ENCODE assay signal across 1 cellular context in the genomic region with DNA sequence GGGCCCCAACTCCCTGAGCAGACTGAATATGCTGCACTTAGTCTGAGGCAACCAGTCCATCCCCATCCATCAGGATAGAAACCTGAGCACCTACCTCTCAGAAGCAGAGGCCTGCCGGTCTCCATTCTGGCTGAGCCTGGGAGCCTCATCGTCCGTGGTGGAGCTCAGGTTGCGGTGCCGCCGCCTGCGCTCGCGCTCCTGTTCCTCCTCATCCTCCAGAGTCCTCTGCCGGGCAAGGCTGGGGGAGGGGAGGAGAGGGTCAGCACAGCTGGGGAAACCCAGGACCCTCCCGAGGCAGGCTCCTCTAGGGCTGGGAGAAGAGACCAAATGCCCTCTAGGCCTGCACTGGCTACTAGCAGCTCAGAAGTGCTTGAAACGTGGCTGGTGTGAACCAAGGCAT.
TF ChIP-seq lines count a peak whose summit lies in the region.

No MANE protein-coding gene starts in this region.

TF ChIP-seq in H1, 55 proteins besides CTCF, POLR2A, EP300 and RAD21:
- TF ChIP-seq EZH2 (IDR thresholded peaks at IDR 0.05; ENCODE audit: low read depth, low read length, severe bottlenecking), result no peak
- TF ChIP-seq HDAC6 (IDR thresholded peaks at IDR 0.05; ENCODE audit: low read depth, low read length), result no peak
- TF ChIP-seq TEAD4 (IDR thresholded peaks at IDR 0.05; ENCODE audit: low read depth, low read length), result no peak
- TF ChIP-seq TBP (IDR thresholded peaks at IDR 0.05; ENCODE audit: low read depth, low read length), result no peak
- no peak for TF ChIP-seq ASH2L (IDR thresholded peaks at IDR 0.05; ENCODE audit: low read length)
- no peak for TF ChIP-seq POU5F1 (IDR thresholded peaks at IDR 0.05; ENCODE audit: low read depth, low read length)
- TF ChIP-seq YY1 (IDR thresholded peaks at IDR 0.05; ENCODE audit: low read depth, low read length), result no peak
- no peak for TF ChIP-seq NRF1 (IDR thresholded peaks at IDR 0.05; ENCODE audit: low read depth, low read length)
- no peak for TF ChIP-seq CREB1 (IDR thresholded peaks at IDR 0.05)
- TF ChIP-seq SIN3A (conservative IDR thresholded peaks at IDR 0.05 in 1 of 2, IDR thresholded peaks at IDR 0.05 in 1 of 2; ENCODE audit: low read depth in 1 of 2, low read length in 2 of 2), result no peak
